3 cellular contexts compared by ENCODE assay signal in genomic region chr7:17485905-17486304, GRCh38.
A peak's percentile ranks its signal among the peaks of the same experiment; 100 is the strongest.
TF ChIP-seq lines count a peak whose summit lies in the region.

No MANE protein-coding gene starts in this region.

TF ChIP-seq in IMR-90, 13 proteins besides CTCF, POLR2A, EP300 and RAD21:
- peak; percentile 46 for TF ChIP-seq NFE2L2 (IDR thresholded peaks at IDR 0.05; ENCODE audit: low read depth, low read length)
- TF ChIP-seq MAFK (IDR thresholded peaks at IDR 0.05; ENCODE audit: low read depth, low read length): peak; percentile 86
- TF ChIP-seq MAZ (IDR thresholded peaks at IDR 0.05; ENCODE audit: borderline replicate concordance, low read depth, low read length): no peak
- no peak for TF ChIP-seq CHD1 (IDR thresholded peaks at IDR 0.05; ENCODE audit: low read depth, low read length)
- no peak for TF ChIP-seq BHLHE40 (IDR thresholded peaks at IDR 0.05; ENCODE audit: low read depth, low read length)
- TF ChIP-seq FOS (IDR thresholded peaks at IDR 0.05; ENCODE audit: low read depth, low read length): 0 out of 2 replicates have a peak, but pooled peaks have one; percentile 25

TF ChIP-seq in K562, 482 proteins besides CTCF, POLR2A, EP300 and RAD21 (continues in another document):
- TF ChIP-seq MAFF (IDR thresholded peaks at IDR 0.05; ENCODE audit: low read length) (peak; percentile 32; the same call in 1 of the 2 replicates), EP400 (IDR thresholded peaks at IDR 0.05) (no peak), HOMEZ (CRISPR knock-in tag; IDR thresholded peaks at IDR 0.05) (no peak), UBTF (IDR thresholded peaks at IDR 0.05; ENCODE audit: borderline replicate concordance in 1 of 2, low read depth in 2 of 2, low read length in 2 of 2) (no peak), C11orf30 (IDR thresholded peaks at IDR 0.05; ENCODE audit: low read depth) (peak; percentile 41; the same call in 1 of the 2 replicates), HDAC8 (tag; IDR thresholded peaks at IDR 0.05) (no peak), FOXP4 (CRISPR knock-in tag; IDR thresholded peaks at IDR 0.05; ENCODE audit: borderline replicate concordance) (no peak), HMGN3 (IDR thresholded peaks at IDR 0.05; ENCODE audit: borderline replicate concordance, extremely low read depth, insufficient read length, low read depth, low read length) (no peak), POLR2AphosphoS5 (IDR thresholded peaks at IDR 0.05; ENCODE audit: control insufficient read depth, insufficient read depth, low read depth, low read length) (no peak), XRCC3 (IDR thresholded peaks at IDR 0.05) (no peak)
- TF ChIP-seq, protein P1, sequence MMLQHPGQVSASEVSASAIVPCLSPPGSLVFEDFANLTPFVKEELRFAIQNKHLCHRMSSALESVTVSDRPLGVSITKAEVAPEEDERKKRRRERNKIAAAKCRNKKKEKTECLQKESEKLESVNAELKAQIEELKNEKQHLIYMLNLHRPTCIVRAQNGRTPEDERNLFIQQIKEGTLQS (IDR thresholded peaks at IDR 0.05): peak; percentile 15; the same call in 1 of the 2 replicates
- TF ChIP-seq, protein P1 (CRISPR knock-in tag; conservative IDR thresholded peaks at IDR 0.05): no peak
- TF ChIP-seq, protein P2, sequence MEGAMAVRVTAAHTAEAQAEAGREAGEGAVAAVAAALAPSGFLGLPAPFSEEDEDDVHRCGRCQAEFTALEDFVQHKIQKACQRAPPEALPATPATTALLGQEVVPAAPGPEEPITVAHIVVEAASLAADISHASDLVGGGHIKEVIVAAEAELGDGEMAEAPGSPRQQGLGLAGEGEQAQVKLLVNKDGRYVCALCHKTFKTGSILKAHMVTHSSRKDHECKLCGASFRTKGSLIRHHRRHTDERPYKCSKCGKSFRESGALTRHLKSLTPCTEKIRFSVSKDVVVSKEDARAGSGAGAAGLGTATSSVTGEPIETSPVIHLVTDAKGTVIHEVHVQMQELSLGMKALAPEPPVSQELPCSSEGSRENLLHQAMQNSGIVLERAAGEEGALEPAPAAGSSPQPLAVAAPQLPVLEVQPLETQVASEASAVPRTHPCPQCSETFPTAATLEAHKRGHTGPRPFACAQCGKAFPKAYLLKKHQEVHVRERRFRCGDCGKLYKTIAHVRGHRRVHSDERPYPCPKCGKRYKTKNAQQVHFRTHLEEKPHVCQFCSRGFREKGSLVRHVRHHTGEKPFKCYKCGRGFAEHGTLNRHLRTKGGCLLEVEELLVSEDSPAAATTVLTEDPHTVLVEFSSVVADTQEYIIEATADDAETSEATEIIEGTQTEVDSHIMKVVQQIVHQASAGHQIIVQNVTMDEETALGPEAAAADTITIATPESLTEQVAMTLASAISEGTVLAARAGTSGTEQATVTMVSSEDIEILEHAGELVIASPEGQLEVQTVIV (CRISPR knock-in tag; IDR thresholded peaks at IDR 0.05; ENCODE audit: borderline replicate concordance): no peak

TF ChIP-seq in WTC11, 78 proteins besides CTCF, POLR2A, EP300 and RAD21:
- TF ChIP-seq ZBTB21 (CRISPR knock-in tag; IDR thresholded peaks at IDR 0.05; ENCODE audit: borderline replicate concordance) (no peak), TEAD1 (CRISPR knock-in tag; IDR thresholded peaks at IDR 0.05) (no peak), IRF1 (CRISPR knock-in tag; IDR thresholded peaks at IDR 0.05) (no peak), ETV6 (CRISPR knock-in tag; IDR thresholded peaks at IDR 0.05) (no peak), IRF2 (CRISPR knock-in tag; IDR thresholded peaks at IDR 0.05; ENCODE audit: borderline replicate concordance, low read depth) (no peak), TCF7 (CRISPR knock-in tag; IDR thresholded peaks at IDR 0.05; ENCODE audit: low read depth) (no peak), KAT7 (CRISPR knock-in tag; IDR thresholded peaks at IDR 0.05; ENCODE audit: borderline replicate concordance) (no peak), ZNF423 (CRISPR knock-in tag; IDR thresholded peaks at IDR 0.05) (no peak), CBFB (CRISPR knock-in tag; IDR thresholded peaks at IDR 0.05; ENCODE audit: low read depth) (no peak)
- TF ChIP-seq, protein P3, sequence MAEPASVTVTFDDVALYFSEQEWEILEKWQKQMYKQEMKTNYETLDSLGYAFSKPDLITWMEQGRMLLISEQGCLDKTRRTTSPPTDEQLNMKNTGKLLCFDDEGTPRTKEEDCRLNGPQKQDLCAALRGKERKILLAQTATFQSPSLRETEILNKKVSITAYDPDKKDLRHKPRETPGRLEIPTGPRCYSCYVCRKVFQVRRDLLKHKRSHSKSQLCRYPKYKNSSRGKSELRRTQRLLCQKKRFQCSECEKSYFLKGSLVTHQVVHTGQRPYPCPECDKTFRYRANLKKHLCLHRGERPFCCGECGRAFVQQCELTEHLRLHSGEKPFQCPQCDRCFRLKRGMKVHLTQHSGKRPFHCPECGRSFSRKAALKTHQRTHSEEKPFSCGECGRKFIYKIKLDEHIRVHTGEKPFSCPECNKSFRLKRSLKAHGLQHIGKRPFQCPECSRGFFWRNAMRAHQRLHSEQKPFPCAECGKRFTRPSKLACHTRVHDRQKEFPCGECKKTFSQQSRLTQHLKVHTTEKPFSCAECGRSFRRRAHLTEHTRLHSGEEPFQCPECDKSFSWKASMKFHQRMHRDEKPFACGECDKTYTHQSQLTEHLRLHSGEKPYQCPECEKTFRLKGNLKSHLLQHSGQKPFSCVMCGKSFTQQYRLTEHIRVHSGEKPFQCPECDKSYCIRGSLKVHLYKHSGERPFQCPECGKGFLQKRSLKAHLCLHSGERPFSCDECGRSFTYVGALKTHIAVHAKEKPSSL (CRISPR knock-in tag; conservative IDR thresholded peaks at IDR 0.05): no peak
- TF ChIP-seq, protein P4, sequence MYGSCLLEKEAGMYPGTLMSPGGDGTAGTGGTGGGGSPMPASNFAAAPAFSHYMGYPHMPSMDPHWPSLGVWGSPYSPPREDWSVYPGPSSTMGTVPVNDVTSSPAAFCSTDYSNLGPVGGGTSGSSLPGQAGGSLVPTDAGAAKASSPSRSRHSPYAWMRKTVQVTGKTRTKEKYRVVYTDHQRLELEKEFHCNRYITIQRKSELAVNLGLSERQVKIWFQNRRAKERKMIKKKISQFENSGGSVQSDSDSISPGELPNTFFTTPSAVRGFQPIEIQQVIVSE (CRISPR knock-in tag; IDR thresholded peaks at IDR 0.05; ENCODE audit: borderline replicate concordance): no peak
- TF ChIP-seq, protein P5, sequence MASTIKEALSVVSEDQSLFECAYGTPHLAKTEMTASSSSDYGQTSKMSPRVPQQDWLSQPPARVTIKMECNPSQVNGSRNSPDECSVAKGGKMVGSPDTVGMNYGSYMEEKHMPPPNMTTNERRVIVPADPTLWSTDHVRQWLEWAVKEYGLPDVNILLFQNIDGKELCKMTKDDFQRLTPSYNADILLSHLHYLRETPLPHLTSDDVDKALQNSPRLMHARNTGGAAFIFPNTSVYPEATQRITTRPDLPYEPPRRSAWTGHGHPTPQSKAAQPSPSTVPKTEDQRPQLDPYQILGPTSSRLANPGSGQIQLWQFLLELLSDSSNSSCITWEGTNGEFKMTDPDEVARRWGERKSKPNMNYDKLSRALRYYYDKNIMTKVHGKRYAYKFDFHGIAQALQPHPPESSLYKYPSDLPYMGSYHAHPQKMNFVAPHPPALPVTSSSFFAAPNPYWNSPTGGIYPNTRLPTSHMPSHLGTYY (CRISPR knock-in tag; IDR thresholded peaks at IDR 0.05): no peak
- TF ChIP-seq, protein P6, sequence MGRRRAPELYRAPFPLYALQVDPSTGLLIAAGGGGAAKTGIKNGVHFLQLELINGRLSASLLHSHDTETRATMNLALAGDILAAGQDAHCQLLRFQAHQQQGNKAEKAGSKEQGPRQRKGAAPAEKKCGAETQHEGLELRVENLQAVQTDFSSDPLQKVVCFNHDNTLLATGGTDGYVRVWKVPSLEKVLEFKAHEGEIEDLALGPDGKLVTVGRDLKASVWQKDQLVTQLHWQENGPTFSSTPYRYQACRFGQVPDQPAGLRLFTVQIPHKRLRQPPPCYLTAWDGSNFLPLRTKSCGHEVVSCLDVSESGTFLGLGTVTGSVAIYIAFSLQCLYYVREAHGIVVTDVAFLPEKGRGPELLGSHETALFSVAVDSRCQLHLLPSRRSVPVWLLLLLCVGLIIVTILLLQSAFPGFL (CRISPR knock-in tag; IDR thresholded peaks at IDR 0.05; ENCODE audit: borderline replicate concordance): no peak
- TF ChIP-seq, protein P7, sequence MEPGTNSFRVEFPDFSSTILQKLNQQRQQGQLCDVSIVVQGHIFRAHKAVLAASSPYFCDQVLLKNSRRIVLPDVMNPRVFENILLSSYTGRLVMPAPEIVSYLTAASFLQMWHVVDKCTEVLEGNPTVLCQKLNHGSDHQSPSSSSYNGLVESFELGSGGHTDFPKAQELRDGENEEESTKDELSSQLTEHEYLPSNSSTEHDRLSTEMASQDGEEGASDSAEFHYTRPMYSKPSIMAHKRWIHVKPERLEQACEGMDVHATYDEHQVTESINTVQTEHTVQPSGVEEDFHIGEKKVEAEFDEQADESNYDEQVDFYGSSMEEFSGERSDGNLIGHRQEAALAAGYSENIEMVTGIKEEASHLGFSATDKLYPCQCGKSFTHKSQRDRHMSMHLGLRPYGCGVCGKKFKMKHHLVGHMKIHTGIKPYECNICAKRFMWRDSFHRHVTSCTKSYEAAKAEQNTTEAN (CRISPR knock-in tag; IDR thresholded peaks at IDR 0.05): no peak
